14 cellular contexts compared by ENCODE assay signal in genomic region chr3:16090013-16090412, GRCh38.
DNase-seq lines count a peak whose midpoint lies in the region; ATAC-seq, FAIRE-seq and TF ChIP-seq lines count a peak whose summit lies in the region.
"Had no signal": no experiment of that assay in that cellular context is flagged by ENCODE, and none has a peak within 500 bp of the region (broad histone marks: within the 10 kb centered on the region; RNA-seq: fewer than 3 reads in every experiment).

No MANE protein-coding gene starts in this region.

- no peak overlapping the region for H3K9ac ChIP-seq in HepG2 (ENCODE audit: insufficient read depth, low read depth, low read length)

- no peaks in the 10 kb centered on the region for H3K79me2 ChIP-seq in HepG2 (ENCODE audit: insufficient read depth, low read length)

- BruUV-seq in HepG2 (replicated peaks; lab: Mats Ljungman, UMichigan) = no TSS peak

- no peaks in the 10 kb centered on the region for H4K20me1 ChIP-seq in HepG2 (ENCODE audit: insufficient read depth, low read length)

- H3K4me2 ChIP-seq in HepG2 (ENCODE audit: low read depth, low read length) = no peak overlapping the region

- H3K27me3 ChIP-seq in HepG2 (ENCODE audit: control insufficient read depth in 1 of 2, insufficient read depth in 2 of 2, low read length in 2 of 2) (no peaks in the 10 kb centered on the region), testis (no peaks in the 10 kb centered on the region)

- TF ChIP-seq CTCF in HepG2 (CRISPR knock-in tag; IDR thresholded peaks at IDR 0.05) (no peak), testis (IDR thresholded peaks at IDR 0.05) (no peak)

- TF ChIP-seq POLR2A in HepG2 (IDR thresholded peaks at IDR 0.05; ENCODE audit: insufficient read depth in 1 of 2, low read depth in 2 of 2, low read length in 2 of 2) (no peak), testis (IDR thresholded peaks at IDR 0.05) (no peak)

- ATAC-seq in HepG2 (no peak), GM19351 (IDR thresholded peaks at IDR 0.05; ENCODE audit: unreplicated experiment) (no peak)
- ATAC-seq: stimulated activated effector memory CD8-positive, alpha-beta T cell treated with anti-CD3 and anti-CD28 coated beads, Interleukin-12 subunit alpha, Interleukin-12 subunit beta, amount 100 ng/mL, for 72 hours had no signal

- no peaks in the 10 kb centered on the region for H3K36me3 ChIP-seq in HepG2 (replicated peaks in 1 of 2; ENCODE audit: control insufficient read depth in 1 of 2, insufficient read depth in 2 of 2, low read length in 2 of 2)
- no peaks in the 10 kb centered on the region for H3K36me3 ChIP-seq in testis (ENCODE audit: low read depth, missing control alignments)

- H3K27ac ChIP-seq in HepG2 (ENCODE audit: extremely low read length, insufficient read depth, low read length) (no peak overlapping the region), testis (no peak overlapping the region)
- H3K27ac ChIP-seq: 22Rv1 had no signal

- no peak overlapping the region for H2AFZ ChIP-seq in HepG2 (ENCODE audit: low read length)

- CTCF ChIA-PET in HepG2 (lab: Yijun Ruan, JAX; ENCODE audit: low intra/inter-chr PET ratio, low total read pairs) = no interaction called here

- POLR2A ChIA-PET in HepG2 (lab: Yijun Ruan, JAX) = no interaction called here

- 0% methylated on average over 1 of the region's 1 CpG for WGBS in HepG2 (ENCODE audit: low lambda C conversion rate)
- WGBS in testis, 2 donors = 60 to 64% methylated on average over 1 of the region's 1 CpG

- H3K4me3 ChIP-seq in HepG2 (replicated peaks in 1 of 3; ENCODE audit: insufficient read depth in 1 of 3, low read depth in 2 of 3, low read length in 3 of 3) (no peak overlapping the region), testis (no peak overlapping the region)

- peak; percentile 80 for DNase-seq in A172 (ENCODE audit: low spot score)
- DNase-seq in HT1080 (ENCODE audit: low read depth) = peak; percentile 87
- peak; percentile 25 for DNase-seq in brain pericyte (ENCODE audit: low read depth, low spot score)
- peak; percentile 12 for DNase-seq in HepG2 (ENCODE audit: low spot score)
- no peak for DNase-seq in midbrain (lab: John Stamatoyannopoulos, UW)
- DNase-seq in stimulated activated naive CD4-positive, alpha-beta T cell treated with Interleukin-2 at 50 U/mL for 16 hours (lab: John Stamatoyannopoulos, UW) = no peak
- no peak for DNase-seq in testis
- DNase-seq: GDM1, H9, NCI-H1092 treated with DMSO at 0.1 percent for 48 hours had no signal

- TF ChIP-seq RAD21 in HepG2 (CRISPR knock-in tag; IDR thresholded peaks at IDR 0.05) = no peak

- intact Hi-C loops in HepG2 (cut with micrococcal nuclease; ENCODE audit: unreplicated experiment) (no loop called here), testis (cut with DNase I; ENCODE audit: low total_unique reads) (no loop called here)

- FAIRE-seq in HepG2 (lab: Jason Lieb, UNC) = no peak
- FAIRE-seq: TTC549 had no signal

- H3K4me1 ChIP-seq in HepG2 (ENCODE audit: insufficient read depth, low read length) (no peaks in the 10 kb centered on the region), testis (peaks cover 16% of the 10 kb centered on the region)

- TF ChIP-seq EP300 in HepG2 (IDR thresholded peaks at IDR 0.05; ENCODE audit: low read depth in 2 of 2, low read length in 2 of 2) (no peak), HepG2 (CRISPR knock-in tag; IDR thresholded peaks at IDR 0.05; ENCODE audit: borderline replicate concordance) (no peak)

- in situ Hi-C loops in HepG2 (cut with HindIII; ENCODE audit: extremely low pct_ligation_motif_present, low pct_unique_long_range_greater_than_20kb) = no loop called here

- no peaks in the 10 kb centered on the region for H3K9me3 ChIP-seq in HepG2 (ENCODE audit: low read length)
- H3K9me3 ChIP-seq in testis = no peaks in the 10 kb centered on the region

TF ChIP-seq in HepG2, 621 proteins besides CTCF, POLR2A, EP300 and RAD21:
- no peak for TF ChIP-seq ZNF768 (CRISPR knock-in tag; IDR thresholded peaks at IDR 0.05)
- no peak for TF ChIP-seq IKZF1 (IDR thresholded peaks at IDR 0.05)
- no peak for TF ChIP-seq PHF21A (CRISPR knock-in tag; IDR thresholded peaks at IDR 0.05)
- no peak for TF ChIP-seq FIP1L1 (IDR thresholded peaks at IDR 0.05; ENCODE audit: borderline replicate concordance, insufficient read depth, low read depth, low read length)
- TF ChIP-seq FOXK2 (IDR thresholded peaks at IDR 0.05) = no peak
- TF ChIP-seq GLMP (CRISPR knock-in tag; IDR thresholded peaks at IDR 0.05; ENCODE audit: borderline replicate concordance) = no peak
- TF ChIP-seq TGIF2 (CRISPR knock-in tag; IDR thresholded peaks at IDR 0.05) = no peak
- no peak for TF ChIP-seq RORA (CRISPR knock-in tag; IDR thresholded peaks at IDR 0.05)
- no peak for TF ChIP-seq HOXA9 (CRISPR knock-in tag; IDR thresholded peaks at IDR 0.05; ENCODE audit: borderline replicate concordance)

Comparison
In these comparisons a context has a peak if more than half of its experiments do, and no peak if none do; other contexts are left out.
1. DNase-seq: peak in A172 (single experiment), HT1080 (single experiment), brain pericyte (single experiment) and HepG2 (single experiment); none in midbrain (single experiment), stimulated activated naive CD4-positive, alpha-beta T cell treated with Interleukin-2 at 50 U/mL for 16 hours (single experiment) and testis (single experiment).